ENCODE assay signal across 14 cellular contexts in the genomic region with DNA sequence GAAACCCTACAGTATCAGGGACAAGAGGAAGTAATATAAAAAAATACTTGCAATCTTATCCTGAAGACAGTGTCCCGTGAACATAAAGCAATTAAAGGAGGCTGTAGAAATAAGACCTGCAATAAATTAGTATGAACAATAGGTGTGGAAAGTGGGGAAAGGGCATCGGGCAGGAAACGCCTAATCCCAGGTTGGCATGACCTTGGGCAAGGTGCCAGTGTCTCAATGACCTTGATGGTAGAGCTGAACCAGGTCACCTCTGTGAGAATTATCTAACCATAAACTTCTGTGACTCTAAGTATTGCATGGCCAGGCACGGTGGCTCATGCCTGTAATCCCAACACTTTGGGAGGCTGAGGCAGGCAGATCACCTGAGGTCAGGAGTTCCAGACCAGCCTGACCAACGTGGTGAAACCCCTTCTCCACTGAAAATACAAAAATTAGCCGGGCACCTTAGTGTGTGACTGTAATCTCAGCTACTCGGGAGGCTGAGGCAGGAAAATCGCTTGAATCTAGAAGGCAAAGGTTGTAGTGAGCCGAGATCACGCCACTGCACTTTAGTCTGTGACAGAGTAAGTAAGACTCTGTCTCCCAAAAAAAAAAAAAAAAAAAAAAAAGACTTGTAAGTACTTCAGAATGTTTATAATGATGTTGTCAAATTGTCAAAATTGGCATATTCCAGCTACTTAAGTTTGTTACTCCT.
"Had no signal": no experiment of that assay in that cellular context is flagged by ENCODE, and none has a peak within 500 bp of the region (broad histone marks: within the 10 kb centered on the region; RNA-seq: fewer than 3 reads in every experiment).

No MANE protein-coding gene starts in this region.

- H3K27ac ChIP-seq: adrenal gland, tibial artery had no signal

- DNase-seq: activated CD4-positive, alpha-beta T cell treated with anti-CD3 and anti-CD28 coated beads, Interleukin-2, amount 10 ng/mL, durations not matched to agents 24 days and 14 days; activated CD8-positive, alpha-beta memory T cell treated with anti-CD3 and anti-CD28 coated beads for 24 hours; activated naive CD4-positive, alpha-beta T cell treated with anti-CD3 and anti-CD28 coated beads, Interleukin-2, amount 50 U/mL, for 16 hours; activated T-cell treated with anti-CD3 and anti-CD28 coated beads for 4 hours; adrenal gland; dermis blood vessel endothelial cell; hypothalamus; nephron progenitor cell; tibial artery had no signal

- ATAC-seq: activated T-helper 17 cell treated with anti-CD3 and anti-CD28 coated beads, Interleukin-2, amount 50 U/mL, for 72 hours; esophagus mucosa; WTC11 had no signal

- H3K36me3 Mint-ChIP-seq: WTC11 had no signal

- H3K4me1 Mint-ChIP-seq: central memory CD8-positive, alpha-beta T cell had no signal

- H3K36me3 ChIP-seq: adrenal gland, tibial artery had no signal

- H3K27ac Mint-ChIP-seq: activated CD4-positive, alpha-beta T cell treated with anti-CD3 and anti-CD28 coated beads, Interleukin-2, amount 10 ng/mL, durations not matched to agents 24 days and 14 days; activated T-helper 17 cell treated with anti-CD3 and anti-CD28 coated beads, Interleukin-2, amount 50 U/mL, for 72 hours; WTC11 had no signal

- H3K27me3 ChIP-seq: adrenal gland, tibial artery had no signal

- H3K9me3 ChIP-seq: adrenal gland, tibial artery had no signal

- H3K4me3 ChIP-seq: adrenal gland, skin epidermis, tibial artery had no signal

- H3K4me3 Mint-ChIP-seq: activated CD4-positive, alpha-beta T cell treated with anti-CD3 and anti-CD28 coated beads, Interleukin-2, amount 10 ng/mL, durations not matched to agents 24 days and 14 days; activated T-helper 17 cell treated with anti-CD3 and anti-CD28 coated beads, Interleukin-2, amount 50 U/mL, for 72 hours; central memory CD8-positive, alpha-beta T cell; nephron progenitor cell; WTC11 had no signal

- H3K9me3 Mint-ChIP-seq: activated T-helper 17 cell treated with anti-CD3 and anti-CD28 coated beads, Interleukin-2, amount 50 U/mL, for 72 hours; central memory CD8-positive, alpha-beta T cell; nephron progenitor cell had no signal
